Comparison of ENCODE assay signal across 11 cellular contexts in the genomic region with DNA sequence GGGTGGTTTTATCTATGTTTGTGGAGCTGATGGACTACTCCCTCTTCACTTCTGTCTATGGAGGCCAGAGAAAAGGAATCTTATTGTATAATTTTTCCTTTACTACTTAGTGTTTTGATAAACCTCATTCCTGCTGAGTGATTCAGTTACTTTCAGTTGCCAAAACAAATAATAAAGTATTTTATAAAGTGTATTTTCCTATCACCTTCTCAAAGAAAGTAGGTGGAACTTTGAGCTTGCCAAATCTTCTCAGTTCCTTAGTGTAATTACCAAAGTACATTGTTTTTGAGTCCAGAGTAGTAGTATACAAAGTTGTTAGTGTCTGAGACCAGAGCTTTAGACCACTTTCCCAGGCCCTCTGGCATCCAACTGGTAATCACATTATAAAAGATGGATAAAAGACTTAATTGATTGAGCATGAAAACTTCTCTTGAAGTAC. TPM values are rescaled to one million over a fixed set of nuclear protein-coding genes. Genes with fewer than 3 reads are reported as not detected.
DNase-seq lines count a peak whose midpoint lies in the region; ATAC-seq and TF ChIP-seq lines count a peak whose summit lies in the region.
"Had no signal": no experiment of that assay in that cellular context is flagged by ENCODE, and none has a peak within 500 bp of the region (broad histone marks: within the 10 kb centered on the region; RNA-seq: fewer than 3 reads in every experiment).

No MANE protein-coding gene starts in this region.

- H3K36me3 ChIP-seq in left ventricle myocardium inferior = peaks cover 9% of the 10 kb centered on the region
- H3K36me3 ChIP-seq in body of pancreas (replicated peaks in 1 of 2; ENCODE audit: insufficient read depth in 1 of 2, low read depth in 2 of 2) = no peaks in the 10 kb centered on the region
- H3K36me3 ChIP-seq in hepatocyte (replicated peaks; ENCODE audit: insufficient read depth, low read depth) = no peaks in the 10 kb centered on the region
- H3K36me3 ChIP-seq in vagina = no peaks in the 10 kb centered on the region
- H3K36me3 ChIP-seq: upper lobe of left lung had no signal

- H3K9me3 ChIP-seq in left ventricle myocardium inferior (replicated peaks) (no peaks in the 10 kb centered on the region), body of pancreas (no peaks in the 10 kb centered on the region), hepatocyte (ENCODE audit: low read depth) (no peaks in the 10 kb centered on the region), vagina (no peaks in the 10 kb centered on the region)
- H3K9me3 ChIP-seq: upper lobe of left lung had no signal

- peaks cover 88% of the 10 kb centered on the region for H3K79me2 ChIP-seq in hepatocyte

- intact Hi-C loops in left ventricle myocardium inferior (cut with micrococcal nuclease) = no loop called here
- intact Hi-C loops in left ventricle myocardium superior (cut with micrococcal nuclease) = no loop called here
- intact Hi-C loops in body of pancreas (cut with DNase I) = no loop called here
- intact Hi-C loops in vagina (cut with DNase I) = no loop called here

- no peak overlapping the region for H3K27ac Mint-ChIP-seq in T-cell

- no peak for TF ChIP-seq CTCF in left ventricle myocardium inferior (IDR thresholded peaks at IDR 0.05; ENCODE audit: borderline replicate concordance)
- no peak for TF ChIP-seq CTCF in body of pancreas (IDR thresholded peaks at IDR 0.05)
- no peak for TF ChIP-seq CTCF in hepatocyte (IDR thresholded peaks at IDR 0.05; ENCODE audit: poor library complexity)
- TF ChIP-seq CTCF in vagina (IDR thresholded peaks at IDR 0.05) = no peak

- no peaks in the 10 kb centered on the region for H3K9me2 ChIP-seq in hepatocyte (replicated peaks; ENCODE audit: insufficient read depth)

- ATAC-seq in left ventricle myocardium superior (no peak), body of pancreas (peak; percentile 18), T-cell (replicated peaks in 1 of 4) (no peak)
- ATAC-seq: HepG2 had no signal

- H3K36me3 Mint-ChIP-seq in T-cell = peaks cover 23% of the 10 kb centered on the region

- H3K4me1 ChIP-seq in left ventricle myocardium inferior (peaks cover 53% of the 10 kb centered on the region), body of pancreas (peaks cover 46% of the 10 kb centered on the region), hepatocyte (ENCODE audit: insufficient read depth) (peaks cover 9% of the 10 kb centered on the region), vagina (peaks cover 15% of the 10 kb centered on the region)

- no peak overlapping the region for H3K4me3 ChIP-seq in left ventricle myocardium inferior
- H3K4me3 ChIP-seq in body of pancreas = no peak overlapping the region
- H3K4me3 ChIP-seq in hepatocyte = no peak overlapping the region
- no peak overlapping the region for H3K4me3 ChIP-seq in vagina
- H3K4me3 ChIP-seq: upper lobe of left lung had no signal

- H3K27ac ChIP-seq in left ventricle myocardium inferior (replicated peaks) = peak overlapping the region; percentile 22
- peak overlapping the region in 2 of 4 donors; percentile 33 to 44 for H3K27ac ChIP-seq in body of pancreas
- H3K27ac ChIP-seq in hepatocyte = peak overlapping the region; percentile 14
- H3K27ac ChIP-seq in vagina = peak overlapping the region; percentile 17

- no peak overlapping the region for H3K4me2 ChIP-seq in hepatocyte

- no peak for TF ChIP-seq POLR2A in body of pancreas (IDR thresholded peaks at IDR 0.05)
- no peak for TF ChIP-seq POLR2A in vagina (IDR thresholded peaks at IDR 0.05)

- no peaks in the 10 kb centered on the region for H3K27me3 Mint-ChIP-seq in T-cell

- no peak overlapping the region for H3K4me3 Mint-ChIP-seq in T-cell

- POLR2A ChIA-PET in T-cell (lab: Charles Lee) = no interaction called here

- no peak overlapping the region for H2AFZ ChIP-seq in hepatocyte

- H4K20me1 ChIP-seq in hepatocyte (ENCODE audit: insufficient read depth, poor library complexity, severe bottlenecking) = peaks cover 54% of the 10 kb centered on the region

- CTCF ChIA-PET in T-cell (lab: Charles Lee) = interaction anchor here in 1 of 2 donors (1.0 kb wide), 1 partner anchor 59 kb away, joined by 3 read pairs; no protein-coding TSS in a partner anchor

- DNase-seq in left ventricle myocardium inferior (no peak), left ventricle myocardium superior (no peak), body of pancreas (no peak), hepatocyte (ENCODE audit: low spot score) (no peak), vagina (ENCODE audit: extremely low spot score in 2 of 2) (no peak), T-cell (no peak), COLO668 (lab: John Stamatoyannopoulos, UW; ENCODE audit: unreplicated experiment) (no peak), RKO (ENCODE audit: low spot score) (no peak)
- DNase-seq: caudate nucleus, upper lobe of left lung had no signal

- H3K27me3 ChIP-seq in left ventricle myocardium inferior (ENCODE audit: low read depth) (no peaks in the 10 kb centered on the region), body of pancreas (no peaks in the 10 kb centered on the region), hepatocyte (no peaks in the 10 kb centered on the region), vagina (no peaks in the 10 kb centered on the region)
- H3K27me3 ChIP-seq: upper lobe of left lung had no signal

- H3K4me1 Mint-ChIP-seq in T-cell = peaks cover 27 to 33% (median 30%) of the 10 kb centered on the region in 3 donors

- no peaks in the 10 kb centered on the region for H3K9me3 Mint-ChIP-seq in T-cell

RNA-seq across cellular contexts. Expression of gene RABGAP1, which starts 13.5 kb away (rescaled TPM):
- total RNA-seq in left ventricle myocardium inferior (48.2 TPM), left ventricle myocardium superior (47.4 TPM), body of pancreas (10 to 100 TPM; 31.1 to 33.6 TPM), hepatocyte (47.4 and 58.4 TPM in 2 replicates), vagina (60.2 TPM), T-cell (10 to 100 TPM; 35.7 to 42.0 (median 37.7) TPM)
- polyA plus RNA-seq in hepatocyte = 23.7 and 26.8 TPM in 2 replicates

RNA-seq across cellular contexts. Expression of gene ZBTB26, which starts 23.0 kb away (rescaled TPM):
- 5.4 TPM for total RNA-seq in left ventricle myocardium inferior
- 5.4 TPM for total RNA-seq in left ventricle myocardium superior
- 1 to 10 TPM; 2.0 to 4.7 TPM for total RNA-seq in body of pancreas
- 6.4 and 7.7 TPM in 2 replicates for total RNA-seq in hepatocyte
- 2.6 and 2.9 TPM in 2 replicates for polyA plus RNA-seq in hepatocyte
- total RNA-seq in vagina = 7.9 TPM
- 1 to 10 TPM; 5.4 to 7.3 (median 6.0) TPM for total RNA-seq in T-cell

RNA-seq across cellular contexts. Expression of gene ZBTB6, which starts 41.1 kb away (rescaled TPM):
- total RNA-seq in left ventricle myocardium inferior = 6.0 TPM
- 5.8 TPM for total RNA-seq in left ventricle myocardium superior
- 1 to 10 TPM; 3.3 to 5.7 TPM for total RNA-seq in body of pancreas
- 12.0 and 13.8 TPM in 2 replicates for total RNA-seq in hepatocyte
- polyA plus RNA-seq in hepatocyte = 1.9 and 2.4 TPM in 2 replicates
- total RNA-seq in vagina = 5.9 TPM
- 10 to 100 TPM in 3 of 5 donors, 1 to 10 TPM in 2; 3.5 to 14.8 (median 13.4) TPM for total RNA-seq in T-cell

RNA-seq across cellular contexts. Expression of gene RC3H2, which starts 49.1 kb away (rescaled TPM):
- 37.7 TPM for total RNA-seq in left ventricle myocardium inferior
- 35.9 TPM for total RNA-seq in left ventricle myocardium superior
- total RNA-seq in body of pancreas = 10 to 100 TPM; 19.2 to 24.7 TPM
- total RNA-seq in hepatocyte = 42.7 and 43.7 TPM in 2 replicates
- polyA plus RNA-seq in hepatocyte = 17.8 and 22.3 TPM in 2 replicates
- 37.6 TPM for total RNA-seq in vagina
- total RNA-seq in T-cell = 10 to 100 TPM; 45.3 to 76.0 (median 59.8) TPM
